9 cellular contexts compared by ENCODE assay signal in genomic region chr19:32887572-32887971, GRCh38. TPM values are rescaled to one million over a fixed set of nuclear protein-coding genes. Genes with fewer than 3 reads are reported as not detected.
"Had no signal": no experiment of that assay in that cellular context is flagged by ENCODE, and none has a peak within 500 bp of the region (broad histone marks: within the 10 kb centered on the region; RNA-seq: fewer than 3 reads in every experiment).

No MANE protein-coding gene starts in this region.

- H3K27ac ChIP-seq: HL-60, KMS-11 had no signal

- DNase-seq: IMR-90, KBM-7, KG1 had no signal

- FAIRE-seq: HepG2, HTR-8/SVneo, K562 had no signal

- H3K4me3 ChIP-seq: K562 had no signal

- ATAC-seq: HepG2, K562 had no signal

- H3K4me2 ChIP-seq: KMS-11 had no signal

RNA-seq across cellular contexts. Expression of gene SLC7A9, which starts 18.0 kb away (rescaled TPM):
- polyA plus RNA-seq: IgD-negative memory B cell, IMR-90, K562 had no signal
